1 cellular context compared by ENCODE assay signal in genomic region chr12:31750747-31751039, GRCh38.
TF ChIP-seq lines count a peak whose summit lies in the region.

No MANE protein-coding gene starts in this region.

TF ChIP-seq in endothelial cell of umbilical vein, 7 proteins besides CTCF, POLR2A, EP300 and RAD21:
- TF ChIP-seq EZH2 (IDR thresholded peaks at IDR 0.05; ENCODE audit: borderline replicate concordance, low read depth, low read length, severe bottlenecking) = no peak
